In genomic region chr10:104328916-104329710, GRCh38 we compare ENCODE assay signal across 8 cellular contexts. TPM values are rescaled to one million over a fixed set of nuclear protein-coding genes. Genes with fewer than 3 reads are reported as not detected.
DNase-seq lines count a peak whose midpoint lies in the region; ATAC-seq and TF ChIP-seq lines count a peak whose summit lies in the region.

No MANE protein-coding gene starts in this region.

- peak overlapping the region; percentile 68 for H3K4me3 Mint-ChIP-seq in activated T-helper 1 cell treated with anti-CD3 and anti-CD28 coated beads, Interleukin-12 subunit alpha, Interleukin-12 subunit beta, Interleukin-2, Interleukin-4 antibody, amounts not matched to agents 30 ng/mL and 10 ng/mL and 1 ng/mL, durations not matched to agents 14 hours and 24 hours and 36 hours

- peak; percentile 38 for DNase-seq in GM12865 (ENCODE audit: low read depth)
- peak; percentile 58 for DNase-seq in OCI-LY7 (ENCODE audit: low spot score)
- peak; percentile 56 for DNase-seq in activated T-helper 1 cell treated with anti-CD3 and anti-CD28 coated beads, Interleukin-12 subunit alpha, Interleukin-12 subunit beta, Interleukin-2, Interleukin-4 antibody, amounts not matched to agents 30 ng/mL and 10 ng/mL and 1 ng/mL, durations not matched to agents 14 hours and 24 hours and 36 hours (ENCODE audit: low spot score)
- peak; percentile 97 for DNase-seq in fibroblast of pulmonary artery (ENCODE audit: low read depth)
- peak; percentile 69 for DNase-seq in occipital lobe (lab: John Stamatoyannopoulos, UW)
- peak; percentile 74 for DNase-seq in testis
- no peak for DNase-seq in DMS79 (lab: John Stamatoyannopoulos, UW)

- peaks cover 36% of the 10 kb centered on the region for H3K36me3 Mint-ChIP-seq in activated T-helper 1 cell treated with anti-CD3 and anti-CD28 coated beads, Interleukin-12 subunit alpha, Interleukin-12 subunit beta, Interleukin-2, Interleukin-4 antibody, amounts not matched to agents 30 ng/mL and 10 ng/mL and 1 ng/mL, durations not matched to agents 14 hours and 24 hours and 36 hours (ENCODE audit: low read depth)

- TF ChIP-seq POLR2A in testis (IDR thresholded peaks at IDR 0.05): no peak

- no peaks in the 10 kb centered on the region for H3K9me2 ChIP-seq in OCI-LY7 (ENCODE audit: insufficient read depth, low read length)

- H3K27ac ChIP-seq in OCI-LY7 (ENCODE audit: low read depth, low read length, poor library complexity, severe bottlenecking) (peak overlapping the region; percentile 32), testis (peak overlapping the region; percentile 69 to 88)

- CTCF ChIA-PET in OCI-LY7 (lab: Charles Lee; ENCODE audit: unreplicated experiment): no interaction called here

- H4K20me1 ChIP-seq in OCI-LY7 (ENCODE audit: insufficient read depth, low read length): peaks cover 47% of the 10 kb centered on the region

- peak overlapping the region; percentile 53 for H3K4me2 ChIP-seq in OCI-LY7 (ENCODE audit: low read length)

- H3K4me1 Mint-ChIP-seq in activated T-helper 1 cell treated with anti-CD3 and anti-CD28 coated beads, Interleukin-12 subunit alpha, Interleukin-12 subunit beta, Interleukin-2, Interleukin-4 antibody, amounts not matched to agents 30 ng/mL and 10 ng/mL and 1 ng/mL, durations not matched to agents 14 hours and 24 hours and 36 hours (ENCODE audit: low read depth): peaks cover 100% of the 10 kb centered on the region

- intact Hi-C loops in OCI-LY7 (cut with micrococcal nuclease; ENCODE audit: unreplicated experiment) (no loop called here), testis (cut with DNase I; ENCODE audit: low total_unique reads) (no loop called here)
- intact Hi-C loops in activated T-helper 1 cell treated with anti-CD3 and anti-CD28 coated beads, Interleukin-12 subunit alpha, Interleukin-12 subunit beta, Interleukin-2, Interleukin-4 antibody, amounts not matched to agents 30 ng/mL and 10 ng/mL and 1 ng/mL, durations not matched to agents 14 hours and 24 hours and 36 hours (cut with micrococcal nuclease): loop anchor here (1.0 to 2.0 kb wide), 7 partner anchors 9 to 208 kb away; partner anchors contain the start of genes CFAP58, GSTO2 and ITPRIP

- BruUV-seq in OCI-LY7 (replicated peaks; lab: Mats Ljungman, UMichigan): no TSS peak

- no peaks in the 10 kb centered on the region for H3K27me3 Mint-ChIP-seq in activated T-helper 1 cell treated with anti-CD3 and anti-CD28 coated beads, Interleukin-12 subunit alpha, Interleukin-12 subunit beta, Interleukin-2, Interleukin-4 antibody, amounts not matched to agents 30 ng/mL and 10 ng/mL and 1 ng/mL, durations not matched to agents 14 hours and 24 hours and 36 hours (ENCODE audit: insufficient read depth)

- H3K9me3 ChIP-seq in OCI-LY7 (ENCODE audit: low read length): no peaks in the 10 kb centered on the region
- H3K9me3 ChIP-seq in testis: no peaks in the 10 kb centered on the region

- H3K36me3 ChIP-seq in OCI-LY7 (ENCODE audit: insufficient read depth, low read length) (peaks cover 27% of the 10 kb centered on the region; the same call in 1 of the 2 replicates), testis (ENCODE audit: low read depth, missing control alignments) (no peaks in the 10 kb centered on the region)

- 34 to 39% methylated on average over 13 to 15 of the region's 15 CpGs for WGBS in testis, 2 donors

- H3K4me1 ChIP-seq in OCI-LY7 (ENCODE audit: insufficient read depth, low read length, poor library complexity, severe bottlenecking) (peaks cover 43% of the 10 kb centered on the region), testis (peaks cover 85% of the 10 kb centered on the region)

- H3K4me3 ChIP-seq in GM12865 (ENCODE audit: low read depth, low read length) (no peak overlapping the region), OCI-LY7 (ENCODE audit: low read depth, low read length, poor library complexity, severe bottlenecking) (no peak overlapping the region), fibroblast of pulmonary artery (replicated peaks; ENCODE audit: low read depth, low read length) (peak overlapping the region; percentile 46), testis (no peak overlapping the region)

- peak; percentile 41 for ATAC-seq in HG02938 (IDR thresholded peaks at IDR 0.05; ENCODE audit: unreplicated experiment)

- no peak for TF ChIP-seq CTCF in GM12865 (IDR thresholded peaks at IDR 0.05; ENCODE audit: insufficient read depth, low read depth, low read length, missing control alignments)
- TF ChIP-seq CTCF in OCI-LY7 (conservative IDR thresholded peaks at IDR 0.05; ENCODE audit: low read length): no peak
- TF ChIP-seq CTCF in fibroblast of pulmonary artery (IDR thresholded peaks at IDR 0.05; ENCODE audit: low read length, missing control alignments): no peak
- TF ChIP-seq CTCF in testis (IDR thresholded peaks at IDR 0.05): no peak

- POLR2A ChIA-PET in OCI-LY7 (lab: Charles Lee): interaction anchor here (0.6 to 0.9 kb wide), 2 partner anchors 8 to 1496 kb away, joined by 3 read pairs; no protein-coding TSS in a partner anchor

- peak overlapping the region; percentile 93 for H3K27ac Mint-ChIP-seq in activated T-helper 1 cell treated with anti-CD3 and anti-CD28 coated beads, Interleukin-12 subunit alpha, Interleukin-12 subunit beta, Interleukin-2, Interleukin-4 antibody, amounts not matched to agents 30 ng/mL and 10 ng/mL and 1 ng/mL, durations not matched to agents 14 hours and 24 hours and 36 hours

- peaks cover 76% of the 10 kb centered on the region for H3K79me2 ChIP-seq in OCI-LY7 (ENCODE audit: insufficient read depth, low read depth, low read length)

- no peaks in the 10 kb centered on the region for H3K27me3 ChIP-seq in testis

- H3K9me3 Mint-ChIP-seq in activated T-helper 1 cell treated with anti-CD3 and anti-CD28 coated beads, Interleukin-12 subunit alpha, Interleukin-12 subunit beta, Interleukin-2, Interleukin-4 antibody, amounts not matched to agents 30 ng/mL and 10 ng/mL and 1 ng/mL, durations not matched to agents 14 hours and 24 hours and 36 hours: no peaks in the 10 kb centered on the region

- no peak overlapping the region for H2AFZ ChIP-seq in OCI-LY7 (ENCODE audit: low read length)

RNA-seq across cellular contexts. Expression of gene ITPRIP, which starts 9.2 kb away (rescaled TPM):
- 3.3 and 6.0 TPM in 2 replicates for total RNA-seq in OCI-LY7 (2014; rRNA removed; shearing (Covaris generic))
- total RNA-seq in OCI-LY7 (2022) (18.0 and 19.6 TPM in 2 replicates), occipital lobe (1.6 TPM), testis (10 to 100 TPM; 21.6 to 29.5 TPM)
- total RNA-seq in activated T-helper 1 cell treated with anti-CD3 and anti-CD28 coated beads, Interleukin-12 subunit alpha, Interleukin-12 subunit beta, Interleukin-2, Interleukin-4 antibody, amounts not matched to agents 30 ng/mL and 10 ng/mL and 1 ng/mL, durations not matched to agents 14 hours and 24 hours and 36 hours: 17.3 and 18.1 TPM in 2 replicates
- polyA plus RNA-seq in testis (ENCODE audit: insufficient read depth, low read depth, low replicate concordance): 21.5 TPM

RNA-seq across cellular contexts. Expression of gene CFAP58, which starts 24.5 kb away (rescaled TPM):
- total RNA-seq in OCI-LY7 (2014; rRNA removed; shearing (Covaris generic)): 0.09 and 0.36 TPM in 2 replicates
- 1.5 and 2.0 TPM in 2 replicates for total RNA-seq in OCI-LY7 (2022)
- total RNA-seq in activated T-helper 1 cell treated with anti-CD3 and anti-CD28 coated beads, Interleukin-12 subunit alpha, Interleukin-12 subunit beta, Interleukin-2, Interleukin-4 antibody, amounts not matched to agents 30 ng/mL and 10 ng/mL and 1 ng/mL, durations not matched to agents 14 hours and 24 hours and 36 hours: 0.08 and 0.24 TPM in 2 replicates
- 0.62 TPM for total RNA-seq in occipital lobe
- 10 to 100 TPM; 10.1 to 14.6 TPM for total RNA-seq in testis
- 16.3 TPM for polyA plus RNA-seq in testis (ENCODE audit: insufficient read depth, low read depth, low replicate concordance)
